Comparison of ENCODE assay signal across 27 cellular contexts in the genomic region with DNA sequence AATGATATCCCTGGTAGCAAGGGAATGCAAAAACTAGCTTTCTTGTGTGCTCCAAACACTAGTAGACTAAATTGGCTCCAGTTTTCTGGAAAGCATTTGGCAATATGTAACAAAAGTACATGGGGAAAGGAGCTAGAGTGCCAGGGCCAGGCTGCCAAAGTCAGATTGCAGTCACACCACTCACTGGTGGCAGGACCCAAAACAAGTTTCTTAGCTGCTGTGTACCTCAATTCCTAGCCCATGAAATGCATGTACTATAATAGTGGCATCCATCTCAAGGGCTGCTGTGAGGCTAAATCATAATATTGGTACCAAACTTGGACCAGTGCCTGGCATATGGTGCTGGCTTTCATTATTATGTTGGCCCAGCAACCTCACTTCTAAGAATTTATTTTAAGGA. TPM values are rescaled to one million over a fixed set of nuclear protein-coding genes. Genes with fewer than 3 reads are reported as not detected.
"Had no signal": no experiment of that assay in that cellular context is flagged by ENCODE, and none has a peak within 500 bp of the region (broad histone marks: within the 10 kb centered on the region; RNA-seq: fewer than 3 reads in every experiment).

No MANE protein-coding gene starts in this region.

- ATAC-seq: activated CD4-positive, alpha-beta T cell treated with anti-CD3 and anti-CD28 coated beads for 36 hours; mucosa of descending colon; stimulated activated effector memory CD8-positive, alpha-beta T cell treated with anti-CD3 and anti-CD28 coated beads, Interleukin-12 subunit alpha, Interleukin-12 subunit beta, amount 100 ng/mL, for 72 hours; T-cell; WTC11 had no signal

- H3K27ac Mint-ChIP-seq: activated CD4-positive, alpha-beta memory T cell treated with anti-CD3 and anti-CD28 coated beads, Interleukin-2, amount 10 ng/mL, durations not matched to agents 7 days and 5 days; activated CD4-positive, alpha-beta T cell treated with anti-CD3 and anti-CD28 coated beads for 36 hours; activated naive CD8-positive, alpha-beta T cell treated with anti-CD3 and anti-CD28 coated beads, Interleukin-2, amount 10 ng/mL, durations not matched to agents 7 days and 5 days; activated T-cell treated with anti-CD3 and anti-CD28 coated beads, Interleukin-2, amount 50 U/mL, for 24 hours; activated T-helper 2 cell treated with anti-CD3 and anti-CD28 coated beads, Interferon-gamma antibody, Interleukin-2, Interleukin-4, amounts not matched to agents 10 μg/mL and 5 μg/mL and 100 μg/mL, durations not matched to agents 14 hours and 24 hours and 36 hours; naive B cell; neural progenitor cell; stimulated activated effector memory CD8-positive, alpha-beta T cell treated with anti-CD3 and anti-CD28 coated beads, Interleukin-12 subunit alpha, Interleukin-12 subunit beta, amount 100 ng/mL, for 72 hours; T-cell had no signal

- H3K27me3 ChIP-seq: esophagus squamous epithelium, neural progenitor cell, sigmoid colon, stomach, vagina had no signal

- H3K36me3 ChIP-seq: neural progenitor cell, vagina had no signal

- H3K27ac ChIP-seq: esophagus squamous epithelium, neural progenitor cell, psoas muscle, stomach, vagina had no signal

- H3K36me3 Mint-ChIP-seq: activated naive CD8-positive, alpha-beta T cell treated with anti-CD3 and anti-CD28 coated beads, Interleukin-2, amount 10 ng/mL, durations not matched to agents 7 days and 5 days; naive B cell; stimulated activated effector memory CD8-positive, alpha-beta T cell treated with anti-CD3 and anti-CD28 coated beads, Interleukin-12 subunit alpha, Interleukin-12 subunit beta, amount 100 ng/mL, for 72 hours; T-cell had no signal

- H3K4me1 ChIP-seq: esophagus squamous epithelium, neural progenitor cell, psoas muscle, stomach, vagina had no signal

- H3K9me3 ChIP-seq: esophagus squamous epithelium, mucosa of descending colon, psoas muscle, sigmoid colon, stomach, vagina had no signal

- H3K4me3 Mint-ChIP-seq: activated CD4-positive, alpha-beta memory T cell treated with anti-CD3 and anti-CD28 coated beads, Interleukin-2, amount 10 ng/mL, durations not matched to agents 7 days and 5 days; activated CD4-positive, alpha-beta T cell treated with anti-CD3 and anti-CD28 coated beads for 36 hours; activated naive CD8-positive, alpha-beta T cell treated with anti-CD3 and anti-CD28 coated beads, Interleukin-2, amount 10 ng/mL, durations not matched to agents 7 days and 5 days; activated T-cell treated with anti-CD3 and anti-CD28 coated beads, Interleukin-2, amount 50 U/mL, for 24 hours; naive B cell; neural progenitor cell; stimulated activated effector memory CD8-positive, alpha-beta T cell treated with anti-CD3 and anti-CD28 coated beads, Interleukin-12 subunit alpha, Interleukin-12 subunit beta, amount 100 ng/mL, for 72 hours; T-cell; WTC11 had no signal

- H3K4me1 Mint-ChIP-seq: activated CD4-positive, alpha-beta memory T cell treated with anti-CD3 and anti-CD28 coated beads, Interleukin-2, amount 10 ng/mL, durations not matched to agents 7 days and 5 days; neural progenitor cell; stimulated activated effector memory CD8-positive, alpha-beta T cell treated with anti-CD3 and anti-CD28 coated beads, Interleukin-12 subunit alpha, Interleukin-12 subunit beta, amount 100 ng/mL, for 72 hours; T-cell had no signal

- H3K9me3 Mint-ChIP-seq: activated CD4-positive, alpha-beta memory T cell treated with anti-CD3 and anti-CD28 coated beads, Interleukin-2, amount 10 ng/mL, durations not matched to agents 7 days and 5 days; activated naive CD8-positive, alpha-beta T cell treated with anti-CD3 and anti-CD28 coated beads, Interleukin-2, amount 10 ng/mL, durations not matched to agents 7 days and 5 days; activated T-cell treated with anti-CD3 and anti-CD28 coated beads, Interleukin-2, amount 50 U/mL, for 24 hours; activated T-helper 2 cell treated with anti-CD3 and anti-CD28 coated beads, Interferon-gamma antibody, Interleukin-2, Interleukin-4, amounts not matched to agents 10 μg/mL and 5 μg/mL and 100 μg/mL, durations not matched to agents 14 hours and 24 hours and 36 hours; naive B cell; neural progenitor cell; stimulated activated effector memory CD8-positive, alpha-beta T cell treated with anti-CD3 and anti-CD28 coated beads, Interleukin-12 subunit alpha, Interleukin-12 subunit beta, amount 100 ng/mL, for 72 hours; T-cell; WTC11 had no signal

- DNase-seq: activated CD4-positive, alpha-beta memory T cell treated with anti-CD3 and anti-CD28 coated beads, Interleukin-2, amount 10 ng/mL, durations not matched to agents 7 days and 5 days; activated CD4-positive, alpha-beta T cell treated with anti-CD3 and anti-CD28 coated beads for 36 hours; activated naive CD4-positive, alpha-beta T cell treated with Interleukin-2 at 50 U/mL for 16 hours; activated naive CD8-positive, alpha-beta T cell treated with anti-CD3 and anti-CD28 coated beads, Interleukin-2, amount 10 ng/mL, durations not matched to agents 7 days and 5 days; activated T-cell treated with anti-CD3 and anti-CD28 coated beads, Interleukin-2, amount 50 U/mL, for 24 hours; cerebellar nuclear complex; effector CD4-positive, alpha-beta T cell; esophagus squamous epithelium; head of caudate nucleus; mesenchymal stem cell; mucosa of descending colon; naive B cell; psoas muscle; sigmoid colon; stimulated activated CD4-positive, alpha-beta T cell treated with anti-CD3 and anti-CD28 coated beads, Interleukin-4, amount 100 ng/mL, for 24 hours; stomach; T-cell; trophoblast cell had no signal

- H3K4me3 ChIP-seq: esophagus squamous epithelium, mucosa of descending colon, neural progenitor cell, psoas muscle, sigmoid colon, stomach, vagina had no signal

RNA-seq across cellular contexts. Expression of gene CLDN18, which starts 49.3 kb away (rescaled TPM):
- total RNA-seq: activated CD4-positive, alpha-beta memory T cell treated with anti-CD3 and anti-CD28 coated beads, Interleukin-2, amount 10 ng/mL, durations not matched to agents 7 days and 5 days; activated CD4-positive, alpha-beta T cell treated with anti-CD3 and anti-CD28 coated beads for 36 hours; activated naive CD8-positive, alpha-beta T cell treated with anti-CD3 and anti-CD28 coated beads, Interleukin-2, amount 10 ng/mL, durations not matched to agents 7 days and 5 days; activated T-helper 2 cell treated with anti-CD3 and anti-CD28 coated beads, Interferon-gamma antibody, Interleukin-2, Interleukin-4, amounts not matched to agents 10 μg/mL and 5 μg/mL and 100 μg/mL, durations not matched to agents 14 hours and 24 hours and 36 hours; frontal cortex; kidney epithelial cell; liver; mucosa of descending colon; osteocyte; psoas muscle; sigmoid colon; vagina had no signal

RNA-seq across cellular contexts. Expression of gene DZIP1L, which starts 56.1 kb away (rescaled TPM):
- total RNA-seq: activated CD4-positive, alpha-beta T cell treated with anti-CD3 and anti-CD28 coated beads for 36 hours; T-cell had no signal
